In genomic region chr5:114789773-114790402, GRCh38 we compare ENCODE assay signal across 8 cellular contexts.
DNase-seq lines count a peak whose midpoint lies in the region; ATAC-seq, FAIRE-seq and TF ChIP-seq lines count a peak whose summit lies in the region.

No MANE protein-coding gene starts in this region.

- no peak overlapping the region for H3K4me3 ChIP-seq in A673 (ENCODE audit: low read depth, low read length, poor library complexity, severe bottlenecking)

- intact Hi-C loops in A673 (cut with micrococcal nuclease; ENCODE audit: unreplicated experiment) = loop anchor here (5.0 to 10.0 kb wide), 3 partner anchors 455 to 1113 kb away; no protein-coding TSS in a partner anchor

- H3K27ac ChIP-seq in A673 (ENCODE audit: low read depth, low read length, poor library complexity, severe bottlenecking) = no peak overlapping the region

- ATAC-seq in GM18858 (IDR thresholded peaks at IDR 0.05; ENCODE audit: unreplicated experiment) (peak; percentile 86), HG03442 (IDR thresholded peaks at IDR 0.05; ENCODE audit: unreplicated experiment) (peak; percentile 79), GM18517 (IDR thresholded peaks at IDR 0.05; ENCODE audit: unreplicated experiment) (no peak)

- no peaks in the 10 kb centered on the region for H3K36me3 ChIP-seq in A673 (ENCODE audit: insufficient read depth, low read length, poor library complexity, severe bottlenecking)

- peak; percentile 60 for TF ChIP-seq CTCF in A673 (conservative IDR thresholded peaks at IDR 0.05; ENCODE audit: low read depth, low read length)

- H3K4me1 ChIP-seq in A673 (ENCODE audit: insufficient read depth, low read length, poor library complexity, severe bottlenecking) = no peaks in the 10 kb centered on the region

- H3K27me3 ChIP-seq in A673 (replicated peaks; ENCODE audit: insufficient read depth, low read depth, low read length, poor library complexity) = no peaks in the 10 kb centered on the region

- peak; percentile 62 for FAIRE-seq in islet of Langerhans (lab: Jason Lieb, UNC)

- no TSS peak for BruUV-seq in A673 (replicated peaks; lab: Mats Ljungman, UMichigan)

- no peaks in the 10 kb centered on the region for H3K9me3 ChIP-seq in A673 (ENCODE audit: low read depth, low read length, poor library complexity, severe bottlenecking)

- CTCF ChIA-PET in A673 (lab: Charles Lee) = no interaction called here

- DNase-seq in A673 (ENCODE audit: low spot score) = peak; percentile 43
- DNase-seq in SHP77 treated with DMSO at 0.1 percent for 48 hours (lab: John Stamatoyannopoulos, UW) = peak; percentile 15
- no peak for DNase-seq in T1000 (lab: John Stamatoyannopoulos, UW)
- DNase-seq in hepatic stellate cell (ENCODE audit: low spot score) = no peak

- POLR2A ChIA-PET in A673 (lab: Charles Lee; ENCODE audit: low non-redundant PET) = no interaction called here

Comparison
In these comparisons a context has a peak if more than half of its experiments do, and no peak if none do; other contexts are left out.
1. DNase-seq: peak in A673 (single experiment) and SHP77 treated with DMSO at 0.1 percent for 48 hours (single experiment); none in T1000 (single experiment) and hepatic stellate cell (single experiment).